ENCODE assay signal across 13 cellular contexts in genomic region chr11:68806931-68807844, GRCh38. TPM values are rescaled to one million over a fixed set of nuclear protein-coding genes. Genes with fewer than 3 reads are reported as not detected.
DNase-seq lines count a peak whose midpoint lies in the region; ATAC-seq, FAIRE-seq and TF ChIP-seq lines count a peak whose summit lies in the region.
"Had no signal": no experiment of that assay in that cellular context is flagged by ENCODE, and none has a peak within 500 bp of the region (broad histone marks: within the 10 kb centered on the region; RNA-seq: fewer than 3 reads in every experiment).

No MANE protein-coding gene starts in this region.

- TF ChIP-seq POLR2A in A549 (IDR thresholded peaks at IDR 0.05; ENCODE audit: low read length) = no peak

- TF ChIP-seq RAD21 in A549 (conservative IDR thresholded peaks at IDR 0.05 in 1 of 2, IDR thresholded peaks at IDR 0.05 in 1 of 2) = no peak

- in situ Hi-C loops in mammary epithelial cell (cut with MboI; ENCODE audit: low sequenced_read_pairs in 2 of 2) = no loop called here

- BruUV-seq in mammary epithelial cell (replicated peaks; lab: Mats Ljungman, UMichigan) = no TSS peak

- TF ChIP-seq CTCF in A549 (IDR thresholded peaks at IDR 0.05) (no peak), mammary epithelial cell (conservative IDR thresholded peaks at IDR 0.05 in 1 of 2, IDR thresholded peaks at IDR 0.05 in 1 of 2; ENCODE audit: extremely low read depth in 1 of 2, insufficient read depth in 1 of 2, low read depth in 1 of 2, low read length in 2 of 2) (no peak)

- ATAC-seq in A549 = no peak

- H3K79me2 ChIP-seq in mammary epithelial cell (ENCODE audit: insufficient read depth, low read length) = no peaks in the 10 kb centered on the region

- H4K20me1 ChIP-seq in mammary epithelial cell (ENCODE audit: insufficient read depth, low read length) = no peaks in the 10 kb centered on the region

- POLR2A ChIA-PET in A549 (lab: Yijun Ruan, JAX) = no interaction called here

- no peak for DNase-seq in A549 (ENCODE audit: low read depth in 1 of 2, low spot score in 1 of 2)
- DNase-seq in HPDE6-E6E7 (ENCODE audit: extremely low spot score) = peak; percentile 51
- DNase-seq in mammary epithelial cell = peak; percentile 17
- peak; percentile 65 for DNase-seq in kidney tubule cell (ENCODE audit: low spot score)
- DNase-seq in COLO668 (lab: John Stamatoyannopoulos, UW; ENCODE audit: unreplicated experiment) = no peak
- DNase-seq in amygdala (lab: John Stamatoyannopoulos, UW) = no peak
- no peak for DNase-seq in amniotic stem cell (lab: John Stamatoyannopoulos, UW)
- no peak for DNase-seq in KG1 (lab: John Stamatoyannopoulos, UW)
- DNase-seq: ACHN, NCI-H1105 treated with DMSO at 0.1 percent for 48 hours, NCI-H526 treated with DMSO at 0.1 percent for 48 hours had no signal

- no peak overlapping the region for H2AFZ ChIP-seq in mammary epithelial cell (ENCODE audit: low read depth, low read length)

- H3K4me2 ChIP-seq in A549 (no peak overlapping the region), mammary epithelial cell (ENCODE audit: insufficient read depth, low read depth, low read length) (no peak overlapping the region)

- intact Hi-C loops in mammary epithelial cell (cut with micrococcal nuclease) = no loop called here

- no peak for FAIRE-seq in A549 (lab: Jason Lieb, UNC)

- TF ChIP-seq EP300 in A549 (IDR thresholded peaks at IDR 0.05) = no peak

- H3K36me3 ChIP-seq in mammary epithelial cell (ENCODE audit: insufficient read depth, low read length) = no peaks in the 10 kb centered on the region

- no peak overlapping the region for H3K27ac ChIP-seq in A549
- no peak overlapping the region for H3K27ac ChIP-seq in mammary epithelial cell (ENCODE audit: insufficient read depth, low read depth, low read length)
- H3K27ac ChIP-seq: neutrophil, tibial nerve had no signal

- H3K27me3 ChIP-seq in mammary epithelial cell (ENCODE audit: insufficient read depth, low read length) = no peaks in the 10 kb centered on the region
- H3K27me3 ChIP-seq: neutrophil, tibial nerve had no signal

- dilution Hi-C loops in mammary epithelial cell (cut with HindIII; ENCODE audit: low sequenced_read_pairs) = no loop called here

- H3K4me1 ChIP-seq in A549 = no peaks in the 10 kb centered on the region
- H3K4me1 ChIP-seq in mammary epithelial cell (ENCODE audit: insufficient read depth, low read length) = no peaks in the 10 kb centered on the region

- H3K4me3 ChIP-seq in A549 (no peak overlapping the region), mammary epithelial cell (replicated peaks in 1 of 3; ENCODE audit: insufficient read depth in 1 of 3, low read depth in 2 of 3, low read length in 3 of 3) (no peak overlapping the region)
- H3K4me3 ChIP-seq: tibial nerve had no signal

- CTCF ChIA-PET in A549 (lab: Yijun Ruan, JAX) (interaction anchor here (0.6 to 1.2 kb wide), 2 partner anchors 10 to 80 kb away, joined by 3 to 5 read pairs; no protein-coding TSS in a partner anchor), mammary epithelial cell (lab: Charles Lee; ENCODE audit: low non-redundant PET) (no interaction called here)

- H3K9me3 ChIP-seq in A549 (no peaks in the 10 kb centered on the region), mammary epithelial cell (replicated peaks; ENCODE audit: insufficient read depth, low read length) (no peaks in the 10 kb centered on the region)
- H3K9me3 ChIP-seq: neutrophil, tibial nerve had no signal

- WGBS in A549 (ENCODE audit: missing lambda C conversion rate) = 90% methylated on average over 22 of the region's 23 CpGs
- WGBS in mammary epithelial cell (ENCODE audit: low coverage, missing lambda C conversion rate) = 84% methylated on average over 10 of the region's 23 CpGs

- H3K9ac ChIP-seq in mammary epithelial cell (ENCODE audit: insufficient read depth, low read length) = no peak overlapping the region

TF ChIP-seq in A549, 52 proteins besides CTCF, POLR2A, EP300 and RAD21:
- TF ChIP-seq ZSCAN20 (CRISPR knock-in tag; IDR thresholded peaks at IDR 0.05) (no peak), MYC (IDR thresholded peaks at IDR 0.05; ENCODE audit: borderline replicate concordance, low read length) (no peak), GATA3 (IDR thresholded peaks at IDR 0.05; ENCODE audit: borderline replicate concordance) (no peak), RFX5 (IDR thresholded peaks at IDR 0.05) (peak; percentile 89)
TF ChIP-seq in A549: peak in this region for 1.

RNA-seq across cellular contexts. Expression of gene CPT1A, which starts 34.5 kb away (rescaled TPM):
- 15.0 and 27.5 TPM in 2 replicates for polyA plus RNA-seq in A549 (2011; rRNA removed)
- polyA plus RNA-seq in A549 (2012; cell fraction: cytosol; rRNA removed) = 9.6 and 12.4 TPM in 2 replicates
- 23.1 and 25.3 TPM in 2 replicates for polyA plus RNA-seq in A549 (2012; cell fraction: nucleus; rRNA removed)
- 19.3 to 21.4 TPM (median 20.5 TPM) in 3 replicates for polyA plus RNA-seq in A549 (2017; fragmentation: RNase III; extraction: RNeasy Plus Mini Kit Qiagen cat#74134 plus additional on column Dnase treatment)
- 59.3 and 64.3 TPM in 2 replicates for polyA minus RNA-seq in A549 (2011; rRNA and poly(A)+ RNA removed)
- total RNA-seq in mammary epithelial cell = 10 to 100 TPM; 51.8 to 54.8 TPM
- 13.7 TPM for polyA plus RNA-seq in mammary epithelial cell
- 41.0 TPM for polyA minus RNA-seq in mammary epithelial cell

RNA-seq across cellular contexts. Expression of gene TESMIN, which starts 55.9 kb away (rescaled TPM):
- polyA plus RNA-seq in A549 (2011; rRNA removed) (4.5 and 5.0 TPM in 2 replicates), A549 (2017; fragmentation: RNase III; extraction: RNeasy Plus Mini Kit Qiagen cat#74134 plus additional on column Dnase treatment) (4.7 to 6.4 TPM (median 5.2 TPM) in 3 replicates), mammary epithelial cell (5.2 TPM)
- 7.7 and 9.3 TPM in 2 replicates for polyA plus RNA-seq in A549 (2012; cell fraction: cytosol; rRNA removed)
- 8.9 and 11.6 TPM in 2 replicates for polyA plus RNA-seq in A549 (2012; cell fraction: nucleus; rRNA removed)
- 1.8 and 2.2 TPM in 2 replicates for polyA minus RNA-seq in A549 (2011; rRNA and poly(A)+ RNA removed)
- total RNA-seq in mammary epithelial cell = 10 to 100 TPM in 1 of 2 donors, 1 to 10 TPM in 1; 8.2 to 15.4 TPM
- polyA minus RNA-seq in mammary epithelial cell = not detected

Comparison
In these comparisons a context has a peak if more than half of its experiments do, and no peak if none do; other contexts are left out.
1. DNase-seq: peak in HPDE6-E6E7 (single experiment), mammary epithelial cell (single experiment) and kidney tubule cell (single experiment); none in A549 (0 of 2), COLO668 (single experiment), amygdala (0 of 56), amniotic stem cell (single experiment) and KG1 (single experiment).